ENCODE assay signal across 30 cellular contexts in the genomic region with DNA sequence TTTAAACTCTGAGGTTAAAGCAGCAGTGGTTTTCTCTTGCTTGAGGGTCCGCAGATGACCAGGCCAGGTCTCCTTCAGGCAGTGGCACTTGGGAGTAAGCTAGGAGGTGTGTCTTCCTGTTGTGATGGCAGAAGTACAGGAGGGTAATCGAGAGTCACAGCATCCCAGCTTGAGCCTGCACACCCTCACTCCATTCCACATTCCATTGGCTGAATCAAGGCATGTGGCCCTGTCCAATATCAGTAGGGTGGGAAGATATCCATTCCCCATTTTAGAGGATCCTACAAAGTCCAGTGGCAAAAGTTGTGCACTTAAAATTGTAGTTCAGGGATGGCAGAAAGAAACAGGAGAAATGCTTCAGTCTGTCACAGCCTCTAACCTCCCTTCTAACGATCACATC. TPM values are rescaled to one million over a fixed set of nuclear protein-coding genes. Genes with fewer than 3 reads are reported as not detected.
DNase-seq lines count a peak whose midpoint lies in the region; ATAC-seq, FAIRE-seq and TF ChIP-seq lines count a peak whose summit lies in the region.
"Had no signal": no experiment of that assay in that cellular context is flagged by ENCODE, and none has a peak within 500 bp of the region (broad histone marks: within the 10 kb centered on the region; RNA-seq: fewer than 3 reads in every experiment).

No MANE protein-coding gene starts in this region.

- H2AK9ac ChIP-seq in IMR-90 (replicated peaks; ENCODE audit: low read depth, low read length, poor library complexity), result peak overlapping the region; percentile 70

- no peak for TF ChIP-seq RAD21 in IMR-90 (IDR thresholded peaks at IDR 0.05; ENCODE audit: low read length)

- in situ Hi-C loops in IMR-90 (cut with MboI; ENCODE audit: low sequenced_read_pairs), result no loop called here

- DNase-seq in Caco-2, result no peak
- no peak for DNase-seq in IMR-90
- DNase-seq in bronchial epithelial cell (ENCODE audit: low read depth), result no peak
- DNase-seq in osteocyte (ENCODE audit: extremely low spot score, unreplicated experiment), result no peak
- DNase-seq in tibial artery, result no peak
- no peak for DNase-seq in left cardiac atrium
- DNase-seq in pons (ENCODE audit: low spot score), result no peak
- DNase-seq in NCI-H1436 (lab: John Stamatoyannopoulos, UW), result no peak
- DNase-seq: amygdala; BE2C; cortex of kidney; DMS153; effector memory CD8-positive, alpha-beta T cell; heart left ventricle; islet precursor cell; naive B cell; NCI-H2107; NCI-H345; psoas muscle; SHP77; stimulated activated naive CD4-positive, alpha-beta T cell treated with Interleukin-2 at 50 U/mL for 16 hours had no signal

- H2BK120ac ChIP-seq in IMR-90 (ENCODE audit: low read depth, low read length), result peak overlapping the region; percentile 85

- no peaks in the 10 kb centered on the region for H3K9me3 Mint-ChIP-seq in Caco-2 (ENCODE audit: unreplicated experiment)
- H3K9me3 Mint-ChIP-seq in osteocyte (ENCODE audit: unreplicated experiment), result no peaks in the 10 kb centered on the region
- H3K9me3 Mint-ChIP-seq: activated naive CD4-positive, alpha-beta T cell treated with anti-CD3 and anti-CD28 coated beads, Interleukin-2, amount 50 U/mL, for 24 hours; activated T-helper 2 cell treated with anti-CD3 and anti-CD28 coated beads, Interferon-gamma antibody, Interleukin-2, Interleukin-4, amounts not matched to agents 10 μg/mL and 5 μg/mL and 100 μg/mL, durations not matched to agents 14 hours and 24 hours and 36 hours; effector memory CD8-positive, alpha-beta T cell; T-helper 2 cell treated with Interferon-gamma antibody and Interleukin-4, amounts not matched to agents 5 μg/mL and 100 μg/mL, for 36 hours had no signal

- TF ChIP-seq CTCF in Caco-2 (IDR thresholded peaks at IDR 0.05; ENCODE audit: insufficient read depth in 1 of 2, low read depth in 1 of 2, low read length in 1 of 2, severe bottlenecking in 1 of 2, unreplicated experiment in 1 of 2), result no peak
- TF ChIP-seq CTCF in IMR-90 (conservative IDR thresholded peaks at IDR 0.05; ENCODE audit: low read depth, low read length), result no peak
- TF ChIP-seq CTCF in bronchial epithelial cell (IDR thresholded peaks at IDR 0.05; ENCODE audit: insufficient read depth, low read length, severe bottlenecking), result no peak
- TF ChIP-seq CTCF in osteocyte (IDR thresholded peaks at IDR 0.05), result no peak
- TF ChIP-seq CTCF in tibial artery (IDR thresholded peaks at IDR 0.05), result no peak

- dilution Hi-C loops in IMR-90 (cut with HindIII; ENCODE audit: low sequenced_read_pairs, unreplicated experiment), result no loop called here

- no peak for TF ChIP-seq POLR2A in IMR-90 (IDR thresholded peaks at IDR 0.05; ENCODE audit: low read depth, low read length)

- no peaks in the 10 kb centered on the region for H3K79me1 ChIP-seq in IMR-90 (ENCODE audit: low read depth in 1 of 2, low read length in 2 of 2)

- peaks cover 9% of the 10 kb centered on the region for H3K9me1 ChIP-seq in IMR-90 (ENCODE audit: insufficient read depth, low read length)

- peak overlapping the region; percentile 79 for H3K14ac ChIP-seq in IMR-90 (replicated peaks; ENCODE audit: low read depth, low read length)

- H3K4me3 Mint-ChIP-seq in Caco-2 (ENCODE audit: unreplicated experiment) (no peak overlapping the region), osteocyte (ENCODE audit: unreplicated experiment) (no peak overlapping the region)
- H3K4me3 Mint-ChIP-seq: activated CD4-positive, alpha-beta T cell treated with anti-CD3 and anti-CD28 coated beads for 36 hours; activated naive CD4-positive, alpha-beta T cell treated with anti-CD3 and anti-CD28 coated beads, Interleukin-2, amount 50 U/mL, for 24 hours; effector memory CD8-positive, alpha-beta T cell; mesothelial cell of epicardium; naive B cell; T-helper 2 cell treated with Interferon-gamma antibody and Interleukin-4, amounts not matched to agents 5 μg/mL and 100 μg/mL, for 36 hours had no signal

- H3K36me3 Mint-ChIP-seq in Caco-2 (ENCODE audit: insufficient read depth, unreplicated experiment) (no peaks in the 10 kb centered on the region), osteocyte (ENCODE audit: unreplicated experiment) (no peaks in the 10 kb centered on the region)
- H3K36me3 Mint-ChIP-seq: mesothelial cell of epicardium, naive B cell had no signal

- H3K4me1 Mint-ChIP-seq in Caco-2 (ENCODE audit: low read depth, unreplicated experiment) (no peaks in the 10 kb centered on the region), osteocyte (ENCODE audit: unreplicated experiment) (peaks cover 14% of the 10 kb centered on the region)
- H3K4me1 Mint-ChIP-seq: activated naive CD4-positive, alpha-beta T cell treated with anti-CD3 and anti-CD28 coated beads, Interleukin-2, amount 50 U/mL, for 24 hours; naive B cell had no signal

- H3K4ac ChIP-seq in IMR-90 (ENCODE audit: low read depth, low read length), result peak overlapping the region; percentile 74

- H2AFZ ChIP-seq in IMR-90 (replicated peaks; ENCODE audit: low read length, poor library complexity), result peak overlapping the region; percentile 73

- H3K4me3 ChIP-seq in Caco-2 (ENCODE audit: low read depth, low read length), result no peak overlapping the region
- H3K4me3 ChIP-seq in IMR-90 (ENCODE audit: insufficient read depth, low read depth, low read length), result no peak overlapping the region
- no peak overlapping the region for H3K4me3 ChIP-seq in bronchial epithelial cell (ENCODE audit: low read depth, low read length)
- H3K4me3 ChIP-seq in tibial artery, result no peak overlapping the region
- H3K4me3 ChIP-seq: cardiac muscle cell, heart left ventricle, psoas muscle had no signal

- peak overlapping the region; percentile 9; the same call in 1 of the 2 replicates for H3K4me2 ChIP-seq in IMR-90 (ENCODE audit: low read depth, low read length)

- peak overlapping the region; percentile 49; the same call in 1 of the 2 replicates for H3K23ac ChIP-seq in IMR-90 (ENCODE audit: low read depth, low read length)

- POLR2A ChIA-PET in Caco-2 (lab: Charles Lee) (no interaction called here), IMR-90 (lab: Charles Lee; ENCODE audit: unreplicated experiment) (no interaction called here)

- BruUV-seq in Caco-2 (replicated peaks; lab: Mats Ljungman, UMichigan) (no TSS peak), IMR-90 (replicated peaks; lab: Mats Ljungman, UMichigan) (no TSS peak)

- H3K27ac Mint-ChIP-seq in Caco-2 (ENCODE audit: unreplicated experiment), result peak overlapping the region; percentile 8
- H3K27ac Mint-ChIP-seq in osteocyte (ENCODE audit: unreplicated experiment), result peak overlapping the region; percentile 42
- H3K27ac Mint-ChIP-seq: activated CD4-positive, alpha-beta T cell treated with anti-CD3 and anti-CD28 coated beads for 36 hours; activated naive CD4-positive, alpha-beta T cell treated with anti-CD3 and anti-CD28 coated beads, Interleukin-2, amount 50 U/mL, for 24 hours; activated T-helper 2 cell treated with anti-CD3 and anti-CD28 coated beads, Interferon-gamma antibody, Interleukin-2, Interleukin-4, amounts not matched to agents 10 μg/mL and 5 μg/mL and 100 μg/mL, durations not matched to agents 14 hours and 24 hours and 36 hours; effector memory CD8-positive, alpha-beta T cell; mesothelial cell of epicardium; naive B cell; T-helper 2 cell treated with Interferon-gamma antibody and Interleukin-4, amounts not matched to agents 5 μg/mL and 100 μg/mL, for 36 hours had no signal

- no CpG with 5 or more reads among the region's 3 CpGs for WGBS in IMR-90 (ENCODE audit: extremely low coverage in 2 of 2, insufficient read length in 1 of 2), 2 experiments

- H3K4me1 ChIP-seq in Caco-2 (no peaks in the 10 kb centered on the region), IMR-90 (ENCODE audit: control insufficient read depth, insufficient read depth, low read length) (peaks cover 6% of the 10 kb centered on the region), tibial artery (no peaks in the 10 kb centered on the region)
- H3K4me1 ChIP-seq: BE2C, heart left ventricle had no signal

- H3K9me3 ChIP-seq in Caco-2 (no peaks in the 10 kb centered on the region), IMR-90 (ENCODE audit: control insufficient read depth, insufficient read depth, low read length) (no peaks in the 10 kb centered on the region), tibial artery (no peaks in the 10 kb centered on the region)
- H3K9me3 ChIP-seq: BE2C, heart left ventricle, neutrophil, psoas muscle had no signal

- H3K36me3 ChIP-seq in Caco-2 (ENCODE audit: control insufficient read depth, insufficient read depth, low read length) (no peaks in the 10 kb centered on the region), IMR-90 (ENCODE audit: control insufficient read depth, insufficient read depth, low read length) (no peaks in the 10 kb centered on the region), bronchial epithelial cell (ENCODE audit: control insufficient read depth, insufficient read depth, low read length) (no peaks in the 10 kb centered on the region), tibial artery (no peaks in the 10 kb centered on the region)
- H3K36me3 ChIP-seq: BE2C, cardiac muscle cell, heart left ventricle, neutrophil had no signal

- H4K8ac ChIP-seq in IMR-90 (ENCODE audit: low read depth in 2 of 2, low read length in 2 of 2), result peak overlapping the region; percentile 15 to 79

- H3K27me3 ChIP-seq in Caco-2 (replicated peaks; ENCODE audit: control insufficient read depth, insufficient read depth, low read length), result no peaks in the 10 kb centered on the region
- H3K27me3 ChIP-seq in IMR-90 (ENCODE audit: control insufficient read depth, insufficient read depth, low read length), result no peaks in the 10 kb centered on the region
- no peaks in the 10 kb centered on the region for H3K27me3 ChIP-seq in bronchial epithelial cell (ENCODE audit: control insufficient read depth, insufficient read depth, low read length)
- no peaks in the 10 kb centered on the region for H3K27me3 ChIP-seq in tibial artery
- H3K27me3 ChIP-seq: BE2C, cardiac muscle cell, heart left ventricle, neutrophil had no signal

- peak overlapping the region; percentile 93; the same call in 2 of the 3 replicates for H2BK15ac ChIP-seq in IMR-90 (ENCODE audit: low read depth, low read length)

- peak overlapping the region; percentile 86 for H2BK20ac ChIP-seq in IMR-90 (ENCODE audit: low read depth, low read length)

- CTCF ChIA-PET in Caco-2 (lab: Charles Lee) (no interaction called here), IMR-90 (lab: Yijun Ruan, JAX) (no interaction called here)

- H2AK5ac ChIP-seq in IMR-90 (ENCODE audit: low read depth, low read length), result peak overlapping the region; percentile 93

- H4K20me1 ChIP-seq in IMR-90 (ENCODE audit: insufficient read depth, low read length), result no peaks in the 10 kb centered on the region

- H4K91ac ChIP-seq in IMR-90 (ENCODE audit: insufficient read depth, low read depth, low read length), result peak overlapping the region; percentile 72

- H3K27me3 Mint-ChIP-seq in Caco-2 (ENCODE audit: insufficient read depth, unreplicated experiment), result peaks cover 4% of the 10 kb centered on the region
- no peaks in the 10 kb centered on the region for H3K27me3 Mint-ChIP-seq in osteocyte (ENCODE audit: unreplicated experiment)
- H3K27me3 Mint-ChIP-seq: activated CD4-positive, alpha-beta T cell treated with anti-CD3 and anti-CD28 coated beads for 36 hours; activated naive CD4-positive, alpha-beta T cell treated with anti-CD3 and anti-CD28 coated beads, Interleukin-2, amount 50 U/mL, for 24 hours; effector memory CD8-positive, alpha-beta T cell had no signal

- H3K56ac ChIP-seq in IMR-90 (ENCODE audit: extremely low read depth, insufficient read depth, low read length), result peak overlapping the region; percentile 36

- H3K27ac ChIP-seq in IMR-90 (ENCODE audit: insufficient read depth, low read length) (peak overlapping the region; percentile 44; the same call in 1 of the 2 replicates), tibial artery (no peak overlapping the region)
- H3K27ac ChIP-seq: cardiac muscle cell, heart left ventricle, neutrophil, psoas muscle had no signal

- H2BK5ac ChIP-seq in IMR-90 (ENCODE audit: low read depth, low read length, poor library complexity, severe bottlenecking), result peak overlapping the region; percentile 64

- peak; percentile 50 for ATAC-seq in IMR-90 (ENCODE audit: low read depth)
- ATAC-seq in left cardiac atrium, result no peak
- ATAC-seq: effector memory CD8-positive, alpha-beta T cell; Panc1; sciatic nerve had no signal

- H3K9ac ChIP-seq in IMR-90 (ENCODE audit: low read depth, low read length), result no peak overlapping the region

- H3K18ac ChIP-seq in IMR-90 (ENCODE audit: low read depth, low read length), result peak overlapping the region; percentile 56; the same call in 1 of the 2 replicates

- H4K5ac ChIP-seq in IMR-90 (ENCODE audit: low read depth, low read length), result peak overlapping the region; percentile 23; the same call in 1 of the 2 replicates

- intact Hi-C loops in Caco-2 (cut with micrococcal nuclease; ENCODE audit: unreplicated experiment), result no loop called here
- intact Hi-C loops in IMR-90 (cut with micrococcal nuclease), result no loop called here
- intact Hi-C loops in tibial artery (cut with DNase I; ENCODE audit: low total_unique reads), result no loop called here
- intact Hi-C loops in left cardiac atrium (cut with DNase I), result no loop called here

- FAIRE-seq in bronchial epithelial cell (lab: Jason Lieb, UNC), result peak; percentile 66

RNA-seq across cellular contexts. Expression of a gene that starts 23.3 kb away (rescaled TPM):
- total RNA-seq in Caco-2 (2022) (4.2 and 6.2 TPM in 2 replicates), IMR-90 (2012; rRNA removed) (1.7 and 2.2 TPM in 2 replicates), bronchial epithelial cell (23.4 and 32.8 TPM in 2 replicates), osteocyte (3.8 and 4.2 TPM in 2 replicates), left cardiac atrium (10 to 100 TPM in 1 of 2 donors, 1 to 10 TPM in 1; 4.9 to 11.6 TPM)
- polyA plus RNA-seq in IMR-90 (2012; rRNA removed), result 1.8 and 2.2 TPM in 2 replicates
- polyA plus RNA-seq in IMR-90 (2012; cell fraction: cytosol; rRNA removed), result 1.5 and 2.2 TPM in 2 replicates
- 3.1 and 3.8 TPM in 2 replicates for polyA plus RNA-seq in IMR-90 (2012; cell fraction: nucleus; rRNA removed; ENCODE audit: low replicate concordance)

RNA-seq across cellular contexts. Expression of a gene that starts 50.3 kb away (rescaled TPM):
- total RNA-seq in Caco-2 (2022) (6.0 and 7.9 TPM in 2 replicates), IMR-90 (2012; rRNA removed) (12.2 and 14.9 TPM in 2 replicates), bronchial epithelial cell (5.3 and 11.3 TPM in 2 replicates), osteocyte (10.7 and 11.2 TPM in 2 replicates), left cardiac atrium (1 to 10 TPM; 3.8 to 5.6 TPM)
- polyA plus RNA-seq in IMR-90 (2012; rRNA removed), result 14.3 and 14.9 TPM in 2 replicates
- polyA plus RNA-seq in IMR-90 (2012; cell fraction: cytosol; rRNA removed), result 8.3 and 15.5 TPM in 2 replicates
- polyA plus RNA-seq in IMR-90 (2012; cell fraction: nucleus; rRNA removed; ENCODE audit: low replicate concordance), result 12.1 and 17.7 TPM in 2 replicates
